ENCODE assay signal across 8 cellular contexts in the genomic region with DNA sequence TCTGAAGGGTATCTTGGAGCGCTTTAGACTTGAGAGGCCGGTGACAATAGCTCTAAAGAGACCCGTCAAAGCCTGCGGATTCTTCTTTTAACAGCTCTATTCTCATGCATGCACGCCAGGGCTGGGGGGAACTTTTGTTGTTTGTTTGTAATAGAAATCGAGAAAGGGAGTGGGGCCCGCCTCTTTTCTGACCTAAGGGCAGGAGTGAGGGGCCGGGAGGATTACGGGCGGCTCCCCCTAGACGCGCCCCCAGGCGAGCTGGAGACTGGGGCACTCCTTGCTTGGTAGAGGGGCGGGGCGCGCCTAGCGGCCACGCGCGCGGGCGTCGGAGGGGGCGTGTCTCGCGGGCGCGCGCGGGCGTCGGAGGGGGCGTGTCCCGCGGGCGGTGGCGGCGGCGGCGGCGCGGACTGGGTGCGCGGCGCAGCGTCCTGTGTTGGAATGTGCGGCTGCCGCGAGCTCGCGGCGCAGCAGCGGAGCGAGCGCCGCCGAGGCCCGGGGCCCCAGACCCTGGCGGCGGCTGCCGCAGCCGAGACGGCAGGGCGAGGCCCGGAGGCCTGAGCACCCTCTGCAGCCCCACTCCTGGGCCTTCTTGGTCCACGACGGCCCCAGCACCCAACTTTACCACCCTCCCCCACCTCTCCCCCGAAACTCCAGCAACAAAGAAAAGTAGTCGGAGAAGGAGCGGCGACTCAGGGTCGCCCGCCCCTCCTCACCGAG. TPM values are rescaled to one million over a fixed set of nuclear protein-coding genes. Genes with fewer than 3 reads are reported as not detected.
DNase-seq lines count a peak whose midpoint lies in the region; ATAC-seq and TF ChIP-seq lines count a peak whose summit lies in the region.

A gene with protein sequence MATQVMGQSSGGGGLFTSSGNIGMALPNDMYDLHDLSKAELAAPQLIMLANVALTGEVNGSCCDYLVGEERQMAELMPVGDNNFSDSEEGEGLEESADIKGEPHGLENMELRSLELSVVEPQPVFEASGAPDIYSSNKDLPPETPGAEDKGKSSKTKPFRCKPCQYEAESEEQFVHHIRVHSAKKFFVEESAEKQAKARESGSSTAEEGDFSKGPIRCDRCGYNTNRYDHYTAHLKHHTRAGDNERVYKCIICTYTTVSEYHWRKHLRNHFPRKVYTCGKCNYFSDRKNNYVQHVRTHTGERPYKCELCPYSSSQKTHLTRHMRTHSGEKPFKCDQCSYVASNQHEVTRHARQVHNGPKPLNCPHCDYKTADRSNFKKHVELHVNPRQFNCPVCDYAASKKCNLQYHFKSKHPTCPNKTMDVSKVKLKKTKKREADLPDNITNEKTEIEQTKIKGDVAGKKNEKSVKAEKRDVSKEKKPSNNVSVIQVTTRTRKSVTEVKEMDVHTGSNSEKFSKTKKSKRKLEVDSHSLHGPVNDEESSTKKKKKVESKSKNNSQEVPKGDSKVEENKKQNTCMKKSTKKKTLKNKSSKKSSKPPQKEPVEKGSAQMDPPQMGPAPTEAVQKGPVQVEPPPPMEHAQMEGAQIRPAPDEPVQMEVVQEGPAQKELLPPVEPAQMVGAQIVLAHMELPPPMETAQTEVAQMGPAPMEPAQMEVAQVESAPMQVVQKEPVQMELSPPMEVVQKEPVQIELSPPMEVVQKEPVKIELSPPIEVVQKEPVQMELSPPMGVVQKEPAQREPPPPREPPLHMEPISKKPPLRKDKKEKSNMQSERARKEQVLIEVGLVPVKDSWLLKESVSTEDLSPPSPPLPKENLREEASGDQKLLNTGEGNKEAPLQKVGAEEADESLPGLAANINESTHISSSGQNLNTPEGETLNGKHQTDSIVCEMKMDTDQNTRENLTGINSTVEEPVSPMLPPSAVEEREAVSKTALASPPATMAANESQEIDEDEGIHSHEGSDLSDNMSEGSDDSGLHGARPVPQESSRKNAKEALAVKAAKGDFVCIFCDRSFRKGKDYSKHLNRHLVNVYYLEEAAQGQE (plus strand): TSS at position 412 of the 717 bp plus-strand sequence. CDS start 2,739 bp downstream, outside the sequence.

- peak within 1 kb of the TSS; percentile 92 for H3K4me3 Mint-ChIP-seq in effector memory CD8-positive, alpha-beta T cell
- peak within 1 kb of the TSS; percentile 97 for H3K4me3 Mint-ChIP-seq in memory B cell

- peaks cover 21% of the 10 kb centered on the region for H3K36me3 Mint-ChIP-seq in effector memory CD8-positive, alpha-beta T cell (ENCODE audit: insufficient read depth)
- H3K36me3 Mint-ChIP-seq in memory B cell: peaks cover 2% of the 10 kb centered on the region

- POLR2A ChIA-PET in AG04450 (lab: Yijun Ruan, JAX): interaction anchor here (0.6 to 2.6 kb wide), 4 partner anchors 70 to 287 kb away, joined by 5 to 13 read pairs (median 6); a partner anchor contains a TSS

- H3K4me1 Mint-ChIP-seq in effector memory CD8-positive, alpha-beta T cell (ENCODE audit: low read depth in 2 of 2): peaks cover 23 to 27% of the 10 kb centered on the region in 2 donors
- peaks cover 24% of the 10 kb centered on the region for H3K4me1 Mint-ChIP-seq in memory B cell

- H3K4me3 ChIP-seq in AG04450 (ENCODE audit: low read depth, low read length): peak within 1 kb of the TSS; percentile 85

- TF ChIP-seq CTCF in AG04450 (IDR thresholded peaks at IDR 0.05; ENCODE audit: low read depth, low read length): no peak

- H3K27me3 Mint-ChIP-seq in effector memory CD8-positive, alpha-beta T cell: no peaks in the 10 kb centered on the region
- H3K27me3 Mint-ChIP-seq in memory B cell: peaks cover 2% of the 10 kb centered on the region

- peak within 1 kb of the TSS; percentile 70 to 95 for H3K27ac Mint-ChIP-seq in effector memory CD8-positive, alpha-beta T cell
- H3K27ac Mint-ChIP-seq in memory B cell: peak within 1 kb of the TSS; percentile 80

- no peaks in the 10 kb centered on the region; the same call in 1 of the 2 replicates for H3K9me3 ChIP-seq in AG04450 (ENCODE audit: control insufficient read depth, insufficient read depth, low read length)

- H3K27me3 ChIP-seq in AG04450 (ENCODE audit: control insufficient read depth, insufficient read depth, low read length): no peaks in the 10 kb centered on the region

- no peaks in the 10 kb centered on the region for H3K9me3 Mint-ChIP-seq in effector memory CD8-positive, alpha-beta T cell
- H3K9me3 Mint-ChIP-seq in memory B cell: no peaks in the 10 kb centered on the region

- peak within 1 kb of the TSS; percentile 35 for H3K27ac ChIP-seq in AG04450 (ENCODE audit: low read depth, low read length)

- CTCF ChIA-PET in AG04450 (lab: Charles Lee): interaction anchor here (0.6 to 1.2 kb wide), 4 partner anchors 47 to 429 kb away, joined by 3 to 9 read pairs (median 6); no protein-coding TSS in a partner anchor

- ATAC-seq in GM18858 (IDR thresholded peaks at IDR 0.05; ENCODE audit: unreplicated experiment) (peak; percentile 33), HG03060 (IDR thresholded peaks at IDR 0.05; ENCODE audit: low read depth, unreplicated experiment) (peak; percentile 18), memory B cell (ENCODE audit: low read depth) (peak; percentile 61)
- peak; percentile 59 for ATAC-seq in effector memory CD8-positive, alpha-beta T cell (replicated peaks)

- DNase-seq in AG04450 (ENCODE audit: low read depth, low spot score) (no peak), NCI-H82 (lab: John Stamatoyannopoulos, UW) (peak; percentile 68), memory B cell (ENCODE audit: low spot score in 2 of 2) (peak; percentile 83 to 91)
- DNase-seq in activated CD8-positive, alpha-beta memory T cell treated with anti-CD3 and anti-CD28 coated beads for 4 hours (ENCODE audit: low read depth in 2 of 2): peak; percentile 59 to 61
- peak; percentile 75 to 84 (median 79) for DNase-seq in effector memory CD8-positive, alpha-beta T cell
- peak; percentile 69 for DNase-seq in stimulated activated CD8-positive, alpha-beta memory T cell treated with anti-CD3 and anti-CD28 coated beads, Interleukin-12 subunit alpha, Interleukin-12 subunit beta, amount 100 ng/mL, for 1 hour (ENCODE audit: low read depth)

RNA-seq across cellular contexts. Expression of the gene that starts here (rescaled TPM):
- 23.9 and 30.6 TPM in 2 replicates for polyA plus RNA-seq in AG04450 (2011; rRNA removed)
- polyA minus RNA-seq in AG04450 (2011; rRNA and poly(A)+ RNA removed): 53.6 and 66.1 TPM in 2 replicates
